In genomic region chrX:106436695-106437094, GRCh38 we compare ENCODE assay signal across 35 cellular contexts.
"Had no signal": no experiment of that assay in that cellular context is flagged by ENCODE, and none has a peak within 500 bp of the region (broad histone marks: within the 10 kb centered on the region; RNA-seq: fewer than 3 reads in every experiment).

No MANE protein-coding gene starts in this region.

- H3K27me3 Mint-ChIP-seq: activated naive CD4-positive, alpha-beta T cell treated with anti-CD3 and anti-CD28 coated beads, Interleukin-2, amount 10 ng/mL, durations not matched to agents 7 days and 5 days; activated naive CD8-positive, alpha-beta T cell treated with anti-CD3 and anti-CD28 coated beads, Interleukin-2, amount 10 ng/mL, durations not matched to agents 7 days and 5 days; brain; central memory CD8-positive, alpha-beta T cell had no signal

- H3K27me3 ChIP-seq: ascending aorta, body of pancreas, brain microvascular endothelial cell, cardiac muscle cell had no signal

- H3K36me3 ChIP-seq: adrenal gland, ascending aorta, brain microvascular endothelial cell, breast epithelium, cardiac muscle cell had no signal

- H3K9me3 Mint-ChIP-seq: activated naive CD4-positive, alpha-beta T cell treated with anti-CD3 and anti-CD28 coated beads for 36 hours; activated naive CD4-positive, alpha-beta T cell treated with anti-CD3 and anti-CD28 coated beads, Interleukin-2, amount 10 ng/mL, durations not matched to agents 7 days and 5 days; activated naive CD4-positive, alpha-beta T cell treated with anti-CD3 and anti-CD28 coated beads, Interleukin-2, amount 50 U/mL, for 24 hours; activated naive CD4-positive, alpha-beta T cell treated with anti-CD3 and anti-CD28 coated beads, Interleukin-2, amount 50 U/mL, for 72 hours; activated naive CD8-positive, alpha-beta T cell treated with anti-CD3 and anti-CD28 coated beads for 36 hours; activated naive CD8-positive, alpha-beta T cell treated with anti-CD3 and anti-CD28 coated beads, Interleukin-2, amount 10 ng/mL, durations not matched to agents 7 days and 5 days; activated naive CD8-positive, alpha-beta T cell treated with anti-CD3 and anti-CD28 coated beads, Interleukin-2, amount 50 U/mL, for 24 hours; activated T-cell treated with anti-CD3 and anti-CD28 coated beads, Interleukin-2, amount 50 U/mL, for 24 hours; activated T-cell treated with anti-CD3 and anti-CD28 coated beads, Interleukin-2, amount 50 U/mL, for 4 hours; activated T-cell treated with anti-CD3 and anti-CD28 coated beads, Interleukin-2, amount 50 U/mL, for 72 hours; activated T-helper 1 cell treated with anti-CD3 and anti-CD28 coated beads, Interleukin-12 subunit alpha, Interleukin-12 subunit beta, Interleukin-2, Interleukin-4 antibody, amounts not matched to agents 30 ng/mL and 10 ng/mL and 1 ng/mL, durations not matched to agents 14 hours and 24 hours and 36 hours; activated T-helper 17 cell treated with anti-CD3 and anti-CD28 coated beads, Interleukin-2, amount 50 U/mL, for 72 hours; activated T-helper 2 cell treated with anti-CD3 and anti-CD28 coated beads, Interferon-gamma antibody, Interleukin-2, Interleukin-4, amounts not matched to agents 10 μg/mL and 5 μg/mL and 100 μg/mL, durations not matched to agents 14 hours and 24 hours and 36 hours; central memory CD8-positive, alpha-beta T cell had no signal

- H3K36me3 Mint-ChIP-seq: activated naive CD4-positive, alpha-beta T cell treated with anti-CD3 and anti-CD28 coated beads, Interleukin-2, amount 10 ng/mL, durations not matched to agents 7 days and 5 days; activated naive CD4-positive, alpha-beta T cell treated with anti-CD3 and anti-CD28 coated beads, Interleukin-2, amount 50 U/mL, for 24 hours; activated naive CD4-positive, alpha-beta T cell treated with anti-CD3 and anti-CD28 coated beads, Interleukin-2, amount 50 U/mL, for 72 hours; activated naive CD8-positive, alpha-beta T cell; activated naive CD8-positive, alpha-beta T cell treated with anti-CD3 and anti-CD28 coated beads for 36 hours; activated naive CD8-positive, alpha-beta T cell treated with anti-CD3 and anti-CD28 coated beads, Interleukin-2, amount 10 ng/mL, durations not matched to agents 7 days and 5 days; brain had no signal

- H3K4me1 Mint-ChIP-seq: activated naive CD4-positive, alpha-beta T cell treated with anti-CD3 and anti-CD28 coated beads, Interleukin-2, amount 10 ng/mL, durations not matched to agents 7 days and 5 days; activated naive CD4-positive, alpha-beta T cell treated with anti-CD3 and anti-CD28 coated beads, Interleukin-2, amount 50 U/mL, for 24 hours; activated naive CD8-positive, alpha-beta T cell treated with anti-CD3 and anti-CD28 coated beads for 36 hours; activated naive CD8-positive, alpha-beta T cell treated with anti-CD3 and anti-CD28 coated beads, Interleukin-2, amount 10 ng/mL, durations not matched to agents 7 days and 5 days; activated naive CD8-positive, alpha-beta T cell treated with anti-CD3 and anti-CD28 coated beads, Interleukin-2, amount 50 U/mL, for 24 hours; activated T-helper 17 cell treated with anti-CD3 and anti-CD28 coated beads, Interleukin-2, amount 50 U/mL, for 72 hours; central memory CD8-positive, alpha-beta T cell had no signal

- H3K27ac Mint-ChIP-seq: activated naive CD4-positive, alpha-beta T cell treated with anti-CD3 and anti-CD28 coated beads for 36 hours; activated naive CD4-positive, alpha-beta T cell treated with anti-CD3 and anti-CD28 coated beads, Interleukin-2, amount 10 ng/mL, durations not matched to agents 7 days and 5 days; activated naive CD4-positive, alpha-beta T cell treated with anti-CD3 and anti-CD28 coated beads, Interleukin-2, amount 50 U/mL, for 24 hours; activated naive CD4-positive, alpha-beta T cell treated with anti-CD3 and anti-CD28 coated beads, Interleukin-2, amount 50 U/mL, for 72 hours; activated naive CD8-positive, alpha-beta T cell; activated naive CD8-positive, alpha-beta T cell treated with anti-CD3 and anti-CD28 coated beads for 36 hours; activated naive CD8-positive, alpha-beta T cell treated with anti-CD3 and anti-CD28 coated beads, Interleukin-2, amount 10 ng/mL, durations not matched to agents 7 days and 5 days; activated naive CD8-positive, alpha-beta T cell treated with anti-CD3 and anti-CD28 coated beads, Interleukin-2, amount 50 U/mL, for 24 hours; activated T-cell treated with anti-CD3 and anti-CD28 coated beads, Interleukin-2, amount 50 U/mL, for 24 hours; activated T-cell treated with anti-CD3 and anti-CD28 coated beads, Interleukin-2, amount 50 U/mL, for 72 hours; activated T-helper 1 cell treated with anti-CD3 and anti-CD28 coated beads, Interleukin-12 subunit alpha, Interleukin-12 subunit beta, Interleukin-2, Interleukin-4 antibody, amounts not matched to agents 30 ng/mL and 10 ng/mL and 1 ng/mL, durations not matched to agents 14 hours and 24 hours and 36 hours; activated T-helper 17 cell treated with anti-CD3 and anti-CD28 coated beads, Interleukin-2, amount 50 U/mL, for 72 hours; activated T-helper 2 cell treated with anti-CD3 and anti-CD28 coated beads, Interferon-gamma antibody, Interleukin-2, Interleukin-4, amounts not matched to agents 10 μg/mL and 5 μg/mL and 100 μg/mL, durations not matched to agents 14 hours and 24 hours and 36 hours had no signal

- DNase-seq: activated effector memory CD4-positive, alpha-beta T cell treated with anti-CD3 and anti-CD28 coated beads, Interleukin-2, amount 50 U/mL, for 16 hours; activated effector memory CD4-positive, alpha-beta T cell treated with Interleukin-2 at 50 U/mL for 16 hours; activated gamma-delta T cell; activated gamma-delta T cell treated with Interleukin-2 at 50 U/mL for 16 hours; activated naive CD4-positive, alpha-beta T cell; activated naive CD4-positive, alpha-beta T cell treated with anti-CD3 and anti-CD28 coated beads for 36 hours; activated naive CD4-positive, alpha-beta T cell treated with anti-CD3 and anti-CD28 coated beads, Interleukin-2, amount 10 ng/mL, durations not matched to agents 7 days and 5 days; activated naive CD4-positive, alpha-beta T cell treated with anti-CD3 and anti-CD28 coated beads, Interleukin-2, amount 50 U/mL, for 16 hours; activated naive CD4-positive, alpha-beta T cell treated with Interleukin-2 at 50 U/mL for 16 hours; activated naive CD8-positive, alpha-beta T cell treated with anti-CD3 and anti-CD28 coated beads for 36 hours; activated naive CD8-positive, alpha-beta T cell treated with anti-CD3 and anti-CD28 coated beads, Interleukin-2, amount 10 ng/mL, durations not matched to agents 7 days and 5 days; activated naive CD8-positive, alpha-beta T cell treated with anti-CD3 and anti-CD28 coated beads, Interleukin-2, amount 50 U/mL, for 24 hours; activated T-cell treated with anti-CD3 and anti-CD28 coated beads, Interleukin-2, amount 50 U/mL, for 1 hour; activated T-cell treated with anti-CD3 and anti-CD28 coated beads, Interleukin-2, amount 50 U/mL, for 24 hours; activated T-cell treated with anti-CD3 and anti-CD28 coated beads, Interleukin-2, amount 50 U/mL, for 4 hours; activated T-cell treated with anti-CD3 and anti-CD28 coated beads, Interleukin-2, amount 50 U/mL, for 48 hours; activated T-cell treated with anti-CD3 and anti-CD28 coated beads, Interleukin-2, amount 50 U/mL, for 72 hours; adrenal gland; amniotic stem cell; aorta; body of pancreas; brain microvascular endothelial cell; central memory CD4-positive, alpha-beta T cell; cerebellar nuclear complex had no signal

- H3K4me1 ChIP-seq: adrenal gland, ascending aorta, body of pancreas, breast epithelium had no signal

- H3K4me3 Mint-ChIP-seq: activated naive CD4-positive, alpha-beta T cell treated with anti-CD3 and anti-CD28 coated beads for 36 hours; activated naive CD4-positive, alpha-beta T cell treated with anti-CD3 and anti-CD28 coated beads, Interleukin-2, amount 10 ng/mL, durations not matched to agents 7 days and 5 days; activated naive CD4-positive, alpha-beta T cell treated with anti-CD3 and anti-CD28 coated beads, Interleukin-2, amount 50 U/mL, for 24 hours; activated naive CD8-positive, alpha-beta T cell; activated naive CD8-positive, alpha-beta T cell treated with anti-CD3 and anti-CD28 coated beads for 36 hours; activated naive CD8-positive, alpha-beta T cell treated with anti-CD3 and anti-CD28 coated beads, Interleukin-2, amount 10 ng/mL, durations not matched to agents 7 days and 5 days; activated naive CD8-positive, alpha-beta T cell treated with anti-CD3 and anti-CD28 coated beads, Interleukin-2, amount 50 U/mL, for 24 hours; activated T-cell treated with anti-CD3 and anti-CD28 coated beads, Interleukin-2, amount 50 U/mL, for 24 hours; activated T-cell treated with anti-CD3 and anti-CD28 coated beads, Interleukin-2, amount 50 U/mL, for 4 hours; activated T-cell treated with anti-CD3 and anti-CD28 coated beads, Interleukin-2, amount 50 U/mL, for 72 hours; activated T-helper 1 cell treated with anti-CD3 and anti-CD28 coated beads, Interleukin-12 subunit alpha, Interleukin-12 subunit beta, Interleukin-2, Interleukin-4 antibody, amounts not matched to agents 30 ng/mL and 10 ng/mL and 1 ng/mL, durations not matched to agents 14 hours and 24 hours and 36 hours; activated T-helper 17 cell treated with anti-CD3 and anti-CD28 coated beads, Interleukin-2, amount 50 U/mL, for 72 hours; central memory CD8-positive, alpha-beta T cell had no signal

- H3K9me3 ChIP-seq: adrenal gland, ascending aorta, body of pancreas, breast epithelium had no signal

- H3K4me3 ChIP-seq: adrenal gland, ascending aorta, body of pancreas, breast epithelium, cardiac muscle cell had no signal

- H3K27ac ChIP-seq: adrenal gland, ascending aorta, body of pancreas, brain microvascular endothelial cell, breast epithelium, cardiac muscle cell had no signal
